ENCODE assay signal across 8 cellular contexts in genomic region chr15:101641894-101642293, GRCh38. TPM values are rescaled to one million over a fixed set of nuclear protein-coding genes. Genes with fewer than 3 reads are reported as not detected.
DNase-seq lines count a peak whose midpoint lies in the region; ATAC-seq, FAIRE-seq and TF ChIP-seq lines count a peak whose summit lies in the region.

No MANE protein-coding gene starts in this region.

- H2BK15ac ChIP-seq in mesendoderm (replicated peaks; ENCODE audit: low read depth) = no peak overlapping the region

- DNase-seq in GM12891 (ENCODE audit: insufficient read length, low spot score) = no peak
- peak in 2 of 3 experiments; percentile 24 to 82 for DNase-seq in NCI-H1417 (lab: John Stamatoyannopoulos, UW)
- DNase-seq in body of pancreas = no peak
- no peak for DNase-seq in mucosa of descending colon
- no peak for DNase-seq in OCI-M1 (lab: John Stamatoyannopoulos, UW)
- DNase-seq in mesendoderm = no peak
- no peak for DNase-seq in retina
- DNase-seq in hepatic stellate cell (ENCODE audit: low spot score) = no peak

- no peak overlapping the region for H4K8ac ChIP-seq in mesendoderm (ENCODE audit: low read depth, low read length)

- no peak overlapping the region for H2AK5ac ChIP-seq in mesendoderm (ENCODE audit: low read length)

- no peak overlapping the region for H2BK5ac ChIP-seq in mesendoderm (ENCODE audit: low read length)

- H2BK120ac ChIP-seq in mesendoderm (ENCODE audit: low read depth, low read length) = no peak overlapping the region

- no peak overlapping the region for H3K23ac ChIP-seq in mesendoderm (ENCODE audit: low read length)

- H3K36me3 ChIP-seq in body of pancreas (replicated peaks in 1 of 2; ENCODE audit: insufficient read depth in 1 of 2, low read depth in 2 of 2) = peaks cover 7 to 24% of the 10 kb centered on the region in 2 donors
- H3K36me3 ChIP-seq in mucosa of descending colon (ENCODE audit: low read depth) = peaks cover 5% of the 10 kb centered on the region
- H3K36me3 ChIP-seq in mesendoderm (ENCODE audit: control insufficient read depth, insufficient read depth, low read length) = peaks cover 2% of the 10 kb centered on the region

- H3K4ac ChIP-seq in mesendoderm (ENCODE audit: low read depth, low read length) = no peak overlapping the region

- no peak overlapping the region for H3K56ac ChIP-seq in mesendoderm (ENCODE audit: low read length)

- H3K27ac ChIP-seq in body of pancreas (peak overlapping the region in 1 of 4 donors; percentile 35), mesendoderm (ENCODE audit: low read depth, low read length) (no peak overlapping the region)

- H3K18ac ChIP-seq in mesendoderm (ENCODE audit: low read length) = no peak overlapping the region

- TF ChIP-seq POLR2A in GM12891 (IDR thresholded peaks at IDR 0.05; ENCODE audit: low read depth, low read length) (no peak), body of pancreas (IDR thresholded peaks at IDR 0.05) (no peak)

- no peak overlapping the region for H4K5ac ChIP-seq in mesendoderm (ENCODE audit: low read length)

- H3K4me2 ChIP-seq in mesendoderm (ENCODE audit: low read length) = no peak overlapping the region

- H3K27me3 ChIP-seq in body of pancreas = no peaks in the 10 kb centered on the region
- no peaks in the 10 kb centered on the region for H3K27me3 ChIP-seq in mesendoderm (ENCODE audit: insufficient read depth, low read length, poor library complexity)

- no peaks in the 10 kb centered on the region for H3K9me3 ChIP-seq in body of pancreas
- H3K9me3 ChIP-seq in mucosa of descending colon = no peaks in the 10 kb centered on the region

- H3K4me1 ChIP-seq in body of pancreas = peaks cover 3% of the 10 kb centered on the region
- H3K4me1 ChIP-seq in mucosa of descending colon (ENCODE audit: low read depth) = peaks cover 16% of the 10 kb centered on the region
- no peaks in the 10 kb centered on the region for H3K4me1 ChIP-seq in mesendoderm (ENCODE audit: control insufficient read depth, low read depth, low read length)

- intact Hi-C loops in body of pancreas (cut with DNase I) = loop anchor here (5.0 kb wide), 1 partner anchor 340 kb away; no protein-coding TSS in a partner anchor
- intact Hi-C loops in mucosa of descending colon (cut with DNase I, micrococcal nuclease) = loop anchor here in 1 of 2 donors (5.0 kb wide), 1 partner anchor 345 kb away; the partner anchor contains the start of gene SNRPA1

- H3K4me3 ChIP-seq in body of pancreas (no peak overlapping the region), mucosa of descending colon (no peak overlapping the region), mesendoderm (ENCODE audit: low read length) (no peak overlapping the region)

- H3K79me1 ChIP-seq in mesendoderm (ENCODE audit: low read length) = peaks cover 5% of the 10 kb centered on the region

- 70 to 71% methylated on average over 1 of the region's 1 CpG for WGBS in body of pancreas, 2 donors
- WGBS in mesendoderm (ENCODE audit: extremely low coverage, insufficient coverage, low lambda C conversion rate) = no CpG with 5 or more reads among the region's 1 CpG

- peak; percentile 23 for FAIRE-seq in GM12891 (lab: Jason Lieb, UNC)

- H3K79me2 ChIP-seq in mesendoderm (ENCODE audit: control insufficient read depth, insufficient read depth, low read length) = no peaks in the 10 kb centered on the region

- ATAC-seq in body of pancreas (peak; percentile 12), mucosa of descending colon (peak; percentile 82)

- TF ChIP-seq CTCF in body of pancreas (IDR thresholded peaks at IDR 0.05) = no peak
- no peak for TF ChIP-seq CTCF in mucosa of descending colon (IDR thresholded peaks at IDR 0.05)

- H3K9ac ChIP-seq in mesendoderm (ENCODE audit: low read length) = no peak overlapping the region

TF ChIP-seq in GM12891, 5 proteins besides CTCF, POLR2A, EP300 and RAD21:
- TF ChIP-seq POLR2AphosphoS5 (IDR thresholded peaks at IDR 0.05; ENCODE audit: low read depth, low read length) (no peak), PAX5 (IDR thresholded peaks at IDR 0.05; ENCODE audit: insufficient read depth, low read length, severe bottlenecking) (no peak), POU2F2 (IDR thresholded peaks at IDR 0.05; ENCODE audit: low read depth, low read length) (no peak), SPI1 (IDR thresholded peaks at IDR 0.05; ENCODE audit: low read depth, low read length) (peak; percentile 43; the same call in 1 of the 2 replicates), TAF1 (IDR thresholded peaks at IDR 0.05; ENCODE audit: low read depth, low read length) (no peak)
TF ChIP-seq in GM12891: peak in this region for 1.

RNA-seq across cellular contexts. Expression of gene TM2D3, which starts 10.3 kb away (rescaled TPM):
- 38.8 TPM for polyA plus RNA-seq in GM12891 (2012; ENCODE audit: low read depth, missing spikeins)
- total RNA-seq in body of pancreas (10 to 100 TPM; 28.3 to 30.9 TPM), mucosa of descending colon (10 to 100 TPM; 30.9 to 54.0 (median 35.8) TPM)
- polyA plus RNA-seq in mesendoderm (2013, experiment 1 of 2) = 16.3 TPM
- 16.3 TPM for polyA plus RNA-seq in mesendoderm (2013, experiment 2 of 2)

Comparison
In these comparisons a context has a peak if more than half of its experiments do, and no peak if none do; other contexts are left out.
1. DNase-seq: peak in NCI-H1417 (2 of 3); none in GM12891 (single experiment), body of pancreas (0 of 4), mucosa of descending colon (0 of 3), OCI-M1 (single experiment), mesendoderm (single experiment), retina (single experiment) and hepatic stellate cell (single experiment).